In genomic region chr10:88023676-88024075, GRCh38 we compare ENCODE assay signal across 24 cellular contexts.
"Had no signal": no experiment of that assay in that cellular context is flagged by ENCODE, and none has a peak within 500 bp of the region (broad histone marks: within the 10 kb centered on the region; RNA-seq: fewer than 3 reads in every experiment).

No MANE protein-coding gene starts in this region.

- H3K4me3 ChIP-seq: coronary artery, dorsolateral prefrontal cortex, esophagus muscularis mucosa, gastroesophageal sphincter, hepatocyte, left lung, lower lobe of right lung, mucosa of descending colon had no signal

- H3K36me3 ChIP-seq: esophagus muscularis mucosa, gastroesophageal sphincter, left lung, lower lobe of right lung had no signal

- H3K9me3 ChIP-seq: esophagus muscularis mucosa, gastroesophageal sphincter, left lung, lower lobe of right lung, mucosa of descending colon had no signal

- ATAC-seq: foreskin keratinocyte, gastroesophageal sphincter, left cardiac atrium, left lung, left ventricle myocardium superior, lower lobe of right lung, mucosa of descending colon had no signal

- H3K27me3 ChIP-seq: dorsolateral prefrontal cortex, esophagus muscularis mucosa, foreskin keratinocyte, gastroesophageal sphincter, hepatocyte, left lung had no signal

- H3K4me1 ChIP-seq: esophagus muscularis mucosa, gastroesophageal sphincter had no signal

- FAIRE-seq: colon, endothelial cell of umbilical vein, frontal cortex, kidney had no signal

- H3K27ac ChIP-seq: coronary artery, dorsolateral prefrontal cortex, esophagus muscularis mucosa, foreskin keratinocyte, gastroesophageal sphincter, hepatocyte, left lung, lower lobe of right lung had no signal

- DNase-seq: dermis blood vessel endothelial cell; dorsolateral prefrontal cortex; effector CD4-positive, alpha-beta T cell; effector memory CD4-positive, alpha-beta T cell; foreskin keratinocyte; hypothalamus; immature natural killer cell; islet precursor cell; kidney; kidney glomerular epithelial cell; left cardiac atrium; left lung; left ventricle myocardium superior; lower lobe of right lung; mesenchymal stem cell; mucosa of descending colon; naive B cell had no signal
